Comparison of ENCODE assay signal across 8 cellular contexts in the genomic region with DNA sequence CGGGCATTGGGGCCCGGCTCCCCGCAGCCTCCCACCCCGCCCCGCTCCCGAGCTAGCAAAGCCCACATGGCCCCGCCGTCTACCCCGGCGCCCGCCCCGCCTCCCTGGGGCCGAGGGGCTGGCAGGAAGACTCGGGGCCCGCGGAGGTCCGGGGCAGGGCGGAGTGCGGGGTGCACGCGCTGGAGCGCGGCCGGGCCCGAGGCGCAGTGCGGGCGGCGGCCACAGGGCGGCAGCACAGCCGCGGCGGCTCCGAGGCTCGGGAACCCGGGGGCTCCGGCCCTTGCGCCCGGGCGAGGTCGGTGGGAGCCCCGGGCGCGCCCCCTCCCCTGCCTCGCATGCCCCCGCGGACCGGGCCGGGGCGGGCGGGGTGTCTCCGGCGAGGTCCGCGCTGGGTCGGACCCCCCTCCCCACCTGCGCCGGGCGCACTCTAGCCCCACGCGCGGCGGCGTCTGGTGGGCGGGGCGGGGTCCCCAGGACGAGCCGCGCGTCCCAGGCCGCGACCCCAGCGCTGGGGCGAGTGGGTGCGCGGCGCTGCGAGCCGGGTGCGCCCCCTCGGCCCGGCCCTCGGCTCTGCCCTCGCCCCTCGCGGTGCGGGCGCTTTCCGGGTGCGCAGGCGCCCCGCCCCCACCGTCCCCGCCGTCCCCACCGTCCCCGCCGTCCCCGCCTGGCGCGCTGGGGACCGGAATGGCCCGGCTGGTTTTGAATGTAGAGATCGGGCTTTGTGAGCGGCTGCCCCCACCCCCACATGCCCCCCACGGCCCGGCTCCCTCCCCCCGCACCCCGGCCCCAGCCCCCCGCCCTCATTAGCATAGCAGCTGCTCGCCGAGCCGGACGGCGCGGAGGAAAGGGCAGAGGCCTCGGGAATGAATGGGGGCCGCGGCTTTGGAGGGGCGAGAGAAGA. TPM values are rescaled to one million over a fixed set of nuclear protein-coding genes. Genes with fewer than 3 reads are reported as not detected.
A peak's percentile ranks its signal among the peaks of the same experiment; 100 is the strongest.
DNase-seq lines count a peak whose midpoint lies in the region; ATAC-seq and TF ChIP-seq lines count a peak whose summit lies in the region.

No MANE protein-coding gene starts in this region.

- H3K4me3 ChIP-seq in GM12875 (ENCODE audit: low read depth, low read length) = no peak overlapping the region
- H3K4me3 ChIP-seq in right atrium auricular region = peak overlapping the region; percentile 36 to 43
- peak overlapping the region; percentile 31 for H3K4me3 ChIP-seq in smooth muscle cell

- H3K9me3 ChIP-seq in right atrium auricular region (peaks cover 0 to 4% of the 10 kb centered on the region in 2 donors), smooth muscle cell (replicated peaks; ENCODE audit: low read depth) (no peaks in the 10 kb centered on the region)

- no peaks in the 10 kb centered on the region for H3F3A ChIP-seq in smooth muscle cell (ENCODE audit: low read depth)

- TF ChIP-seq CTCF in GM12875 (IDR thresholded peaks at IDR 0.05; ENCODE audit: borderline replicate concordance, insufficient read depth, low read depth, low read length) (peak; percentile 88), right atrium auricular region (IDR thresholded peaks at IDR 0.05) (peak; percentile 67 to 83), smooth muscle cell (IDR thresholded peaks at IDR 0.05; ENCODE audit: borderline replicate concordance, insufficient read depth, poor library complexity, severe bottlenecking) (peak; percentile 48)

- H3K27ac ChIP-seq in right atrium auricular region (peak overlapping the region; percentile 79 to 83), smooth muscle cell (ENCODE audit: low read depth) (no peak overlapping the region)

- ATAC-seq in HG02938 (IDR thresholded peaks at IDR 0.05; ENCODE audit: unreplicated experiment) = no peak

- DNase-seq in 8988T (peak; percentile 98), NCI-H774 (lab: John Stamatoyannopoulos, UW) (peak; percentile 33), right atrium auricular region (ENCODE audit: low spot score) (no peak), smooth muscle cell (lab: John Stamatoyannopoulos, UW; ENCODE audit: unreplicated experiment) (no peak), SW 1271 (lab: John Stamatoyannopoulos, UW) (no peak)
- DNase-seq in activated naive CD4-positive, alpha-beta T cell treated with anti-CD3 and anti-CD28 coated beads, Interleukin-2, amount 50 U/mL, for 16 hours = peak; percentile 62

- H3K9ac ChIP-seq in smooth muscle cell (ENCODE audit: low read depth) = no peak overlapping the region

- no peaks in the 10 kb centered on the region for H3K79me2 ChIP-seq in smooth muscle cell (ENCODE audit: low read depth)

- H3K36me3 ChIP-seq in right atrium auricular region (no peaks in the 10 kb centered on the region), smooth muscle cell (ENCODE audit: low read depth) (no peaks in the 10 kb centered on the region)

- peaks cover 9% of the 10 kb centered on the region for H4K20me1 ChIP-seq in smooth muscle cell (ENCODE audit: low read depth)

- peaks cover 0 to 9% of the 10 kb centered on the region in 2 donors for H3K27me3 ChIP-seq in right atrium auricular region
- H3K27me3 ChIP-seq in smooth muscle cell (ENCODE audit: low read depth) = peaks cover 57% of the 10 kb centered on the region

- H3K4me1 ChIP-seq in right atrium auricular region = peaks cover 0 to 52% of the 10 kb centered on the region in 2 donors
- H3K4me1 ChIP-seq in smooth muscle cell (ENCODE audit: low read depth) = peaks cover 25% of the 10 kb centered on the region

- WGBS in smooth muscle cell (ENCODE audit: low lambda C conversion rate) = 4% methylated on average over 19 of the region's 120 CpGs

- no peak overlapping the region for H2AFZ ChIP-seq in smooth muscle cell (ENCODE audit: low read depth)

- H3K4me2 ChIP-seq in smooth muscle cell = peak overlapping the region; percentile 60

RNA-seq across cellular contexts. Expression of a gene that starts 6.5 kb away (rescaled TPM):
- total RNA-seq in right atrium auricular region (10 to 100 TPM in 1 of 2 donors, 1 to 10 TPM in 1; 5.6 to 13.3 TPM), smooth muscle cell (2.0 and 3.7 TPM in 2 replicates)
- 1.7 and 3.0 TPM in 2 replicates for polyA plus RNA-seq in smooth muscle cell

RNA-seq across cellular contexts. Expression of a gene that starts 18.0 kb away (rescaled TPM):
- total RNA-seq in right atrium auricular region (10 to 100 TPM in 1 of 2 donors, 1 to 10 TPM in 1; 9.4 to 16.8 TPM), smooth muscle cell (4.6 and 6.3 TPM in 2 replicates)
- polyA plus RNA-seq in smooth muscle cell = 5.5 and 10.7 TPM in 2 replicates

RNA-seq across cellular contexts. Expression of a gene that starts 40.4 kb away (rescaled TPM):
- 10 to 100 TPM; 30.0 to 38.0 TPM for total RNA-seq in right atrium auricular region
- total RNA-seq in smooth muscle cell = 23.3 and 31.8 TPM in 2 replicates
- 60.9 and 66.6 TPM in 2 replicates for polyA plus RNA-seq in smooth muscle cell

RNA-seq across cellular contexts. Expression of a gene that starts 44.5 kb away (rescaled TPM):
- total RNA-seq in right atrium auricular region = not detected
- total RNA-seq in smooth muscle cell = not detected in 2 replicates
- polyA plus RNA-seq in smooth muscle cell = not detected in 2 replicates

RNA-seq across cellular contexts. Expression of a gene that starts 54.5 kb away (rescaled TPM):
- total RNA-seq in right atrium auricular region (100 to 1,000 TPM; 310 to 394 TPM), smooth muscle cell (154 and 164 TPM in 2 replicates)
- polyA plus RNA-seq in smooth muscle cell = 317 and 331 TPM in 2 replicates

Comparison
In these comparisons a context has a peak if more than half of its experiments do, and no peak if none do; other contexts are left out.
1. DNase-seq: peak in 8988T (single experiment), NCI-H774 (single experiment) and activated naive CD4-positive, alpha-beta T cell treated with anti-CD3 and anti-CD28 coated beads, Interleukin-2, amount 50 U/mL, for 16 hours (single experiment); none in right atrium auricular region (single experiment), smooth muscle cell (single experiment) and SW 1271 (0 of 2).
2. Peak in every context shown above with its lines, with median percentiles within 50 percentile points of each other: CTCF ChIP-seq.